ENCODE assay signal across 20 cellular contexts in genomic region chr13:113941571-113942191, GRCh38. TPM values are rescaled to one million over a fixed set of nuclear protein-coding genes. Genes with fewer than 3 reads are reported as not detected.
DNase-seq lines count a peak whose midpoint lies in the region; ATAC-seq, FAIRE-seq and TF ChIP-seq lines count a peak whose summit lies in the region.
"Had no signal": no experiment of that assay in that cellular context is flagged by ENCODE, and none has a peak within 500 bp of the region (broad histone marks: within the 10 kb centered on the region; RNA-seq: fewer than 3 reads in every experiment).

No MANE protein-coding gene starts in this region.

- peaks cover 6% of the 10 kb centered on the region for H3K4me1 Mint-ChIP-seq in stimulated activated naive CD8-positive, alpha-beta T cell treated with anti-CD3 and anti-CD28 coated beads, Interleukin-15, amount 100 ng/mL, for 72 hours

- in situ Hi-C loops in transverse colon (cut with MboI; ENCODE audit: low pct_ligation_motif_present in 1 of 4, low pct_unique_long_range_greater_than_20kb in 1 of 4, low sequenced_read_pairs in 3 of 4): loop anchor here in 1 of 4 donors (10.0 kb wide), 1 partner anchor 117 kb away; no protein-coding TSS in a partner anchor

- WGBS in transverse colon (ENCODE audit: low coverage in 1 of 2), 2 donors: 80 to 90% methylated on average over 2 to 16 of the region's 16 CpGs

- H3K27me3 Mint-ChIP-seq in stimulated activated naive CD8-positive, alpha-beta T cell treated with anti-CD3 and anti-CD28 coated beads, Interleukin-15, amount 100 ng/mL, for 72 hours: no peaks in the 10 kb centered on the region

- H3K4me1 ChIP-seq in PC-9 (replicated peaks; ENCODE audit: insufficient read depth) (peaks cover 10% of the 10 kb centered on the region), thoracic aorta (ENCODE audit: control insufficient read depth in 1 of 2, low read depth in 2 of 2) (peaks cover 0 to 4% of the 10 kb centered on the region in 2 donors), transverse colon (peaks cover 0 to 27% (median 14%) of the 10 kb centered on the region in 4 donors)

- no TSS peak for BruUV-seq in PC-9 (replicated peaks; lab: Mats Ljungman, UMichigan)

- H4K20me1 ChIP-seq in PC-9 (ENCODE audit: insufficient read depth): no peaks in the 10 kb centered on the region

- TF ChIP-seq EP300 in transverse colon (IDR thresholded peaks at IDR 0.05; ENCODE audit: low read depth): no peak

- POLR2A ChIA-PET in PC-9 (lab: Charles Lee; ENCODE audit: unreplicated experiment): interaction anchor here (0.6 kb wide), 1 partner anchor 104 kb away, joined by 3 read pairs; no protein-coding TSS in a partner anchor

- H3K27me3 ChIP-seq in PC-9 (ENCODE audit: insufficient read depth, low read depth) (peaks cover 24% of the 10 kb centered on the region), bronchial epithelial cell (ENCODE audit: control insufficient read depth, insufficient read depth, low read length) (peaks cover 3% of the 10 kb centered on the region), thoracic aorta (replicated peaks; ENCODE audit: insufficient read depth) (no peaks in the 10 kb centered on the region), transverse colon (peaks cover 33% of the 10 kb centered on the region)
- H3K27me3 ChIP-seq: body of pancreas had no signal

- TF ChIP-seq CTCF in PC-9 (conservative IDR thresholded peaks at IDR 0.05) (no peak), bronchial epithelial cell (IDR thresholded peaks at IDR 0.05; ENCODE audit: insufficient read depth, low read length, severe bottlenecking) (no peak), thoracic aorta (IDR thresholded peaks at IDR 0.05) (no peak), transverse colon (IDR thresholded peaks at IDR 0.05) (no peak)

- CTCF ChIA-PET in PC-9 (lab: Charles Lee): no interaction called here

- FAIRE-seq in bronchial epithelial cell (lab: Jason Lieb, UNC) (no peak), GM12891 (lab: Jason Lieb, UNC) (no peak)
- FAIRE-seq: GM12878, GM19239 had no signal

- no peak overlapping the region for H3K4me3 Mint-ChIP-seq in stimulated activated naive CD8-positive, alpha-beta T cell treated with anti-CD3 and anti-CD28 coated beads, Interleukin-15, amount 100 ng/mL, for 72 hours
- H3K4me3 Mint-ChIP-seq: naive B cell; stimulated activated effector memory CD8-positive, alpha-beta T cell treated with anti-CD3 and anti-CD28 coated beads, Interleukin-12 subunit alpha, Interleukin-12 subunit beta, amount 100 ng/mL, for 72 hours had no signal

- H3K27ac Mint-ChIP-seq in stimulated activated naive CD8-positive, alpha-beta T cell treated with anti-CD3 and anti-CD28 coated beads, Interleukin-15, amount 100 ng/mL, for 72 hours: peak overlapping the region; percentile 52 to 93
- H3K27ac Mint-ChIP-seq: stimulated activated effector memory CD8-positive, alpha-beta T cell treated with anti-CD3 and anti-CD28 coated beads, Interleukin-12 subunit alpha, Interleukin-12 subunit beta, amount 100 ng/mL, for 72 hours had no signal

- no peak for DNase-seq in stimulated activated naive CD8-positive, alpha-beta T cell treated with anti-CD3 and anti-CD28 coated beads, Interleukin-15, amount 100 ng/mL, for 72 hours
- no peak for DNase-seq in stimulated activated naive CD8-positive, alpha-beta T cell treated with anti-CD3 and anti-CD28 coated beads, Interleukin-15, Interleukin-2, amounts not matched to agents 100 U/mL and 50 U/mL, for 24 hours
- peak; percentile 63 to 75 for DNase-seq in PC-9
- peak; percentile 12 for DNase-seq in bronchial epithelial cell (ENCODE audit: low read depth)
- peak; percentile 0 for DNase-seq in thoracic aorta (ENCODE audit: low spot score)
- no peak for DNase-seq in transverse colon
- DNase-seq in GM12891 (ENCODE audit: insufficient read length, low spot score): no peak
- no peak for DNase-seq in stimulated activated CD8-positive, alpha-beta memory T cell treated with anti-CD3 and anti-CD28 coated beads, Interleukin-4, amount 100 ng/mL, for 48 hours
- DNase-seq: activated CD4-positive, alpha-beta T cell treated with anti-CD3 and anti-CD28 coated beads for 1 hour; activated T-cell treated with anti-CD3 and anti-CD28 coated beads, Interleukin-2, amount 50 U/mL, for 48 hours; head of caudate nucleus; kidney glomerular epithelial cell; MM.1S; naive B cell; NK-92 treated with Interleukin-12 subunit alpha and Interleukin-12 subunit beta, amount 100 ng/mL, for 24 hours had no signal

- H3K9me3 ChIP-seq in PC-9 (ENCODE audit: insufficient read depth, low read depth) (no peaks in the 10 kb centered on the region), thoracic aorta (no peaks in the 10 kb centered on the region), transverse colon (no peaks in the 10 kb centered on the region)
- H3K9me3 ChIP-seq: body of pancreas had no signal

- TF ChIP-seq POLR2A in transverse colon (IDR thresholded peaks at IDR 0.05) (no peak), GM12891 (IDR thresholded peaks at IDR 0.05; ENCODE audit: low read depth, low read length) (no peak)

- H3K9me2 ChIP-seq in PC-9 (ENCODE audit: insufficient read depth): no peaks in the 10 kb centered on the region

- H3K4me3 ChIP-seq in PC-9 (no peak overlapping the region), bronchial epithelial cell (ENCODE audit: low read depth, low read length) (no peak overlapping the region), thoracic aorta (no peak overlapping the region), transverse colon (no peak overlapping the region)
- H3K4me3 ChIP-seq: body of pancreas, GM12878 had no signal

- intact Hi-C loops in PC-9 (cut with micrococcal nuclease; ENCODE audit: unreplicated experiment): loop anchor here (5.0 kb wide), 1 partner anchor 109 kb away; no protein-coding TSS in a partner anchor
- intact Hi-C loops in transverse colon (cut with DNase I; ENCODE audit: low total_unique reads): no loop called here

- peak overlapping the region; percentile 29; the same call in 1 of the 2 replicates for H3K4me2 ChIP-seq in PC-9

- no peak for ATAC-seq in stimulated activated naive CD8-positive, alpha-beta T cell treated with anti-CD3 and anti-CD28 coated beads, Interleukin-15, amount 100 ng/mL, for 72 hours
- ATAC-seq in stimulated activated naive CD8-positive, alpha-beta T cell treated with anti-CD3 and anti-CD28 coated beads, Interleukin-15, Interleukin-2, amounts not matched to agents 100 U/mL and 50 U/mL, for 24 hours: no peak
- no peak for ATAC-seq in thoracic aorta (ENCODE audit: insufficient number of reproducible peaks, low FRiP score, low read depth)
- ATAC-seq: body of pancreas; GM12878; stimulated activated effector memory CD8-positive, alpha-beta T cell treated with anti-CD3 and anti-CD28 coated beads, Interleukin-12 subunit alpha, Interleukin-12 subunit beta, amount 100 ng/mL, for 72 hours had no signal

- H3K9me3 Mint-ChIP-seq in stimulated activated naive CD8-positive, alpha-beta T cell treated with anti-CD3 and anti-CD28 coated beads, Interleukin-15, amount 100 ng/mL, for 72 hours: no peaks in the 10 kb centered on the region
- H3K9me3 Mint-ChIP-seq: naive B cell; stimulated activated effector memory CD8-positive, alpha-beta T cell treated with anti-CD3 and anti-CD28 coated beads, Interleukin-12 subunit alpha, Interleukin-12 subunit beta, amount 100 ng/mL, for 72 hours had no signal

- no peaks in the 10 kb centered on the region for H3K36me3 ChIP-seq in PC-9 (ENCODE audit: low read depth)
- H3K36me3 ChIP-seq in bronchial epithelial cell (ENCODE audit: control insufficient read depth, insufficient read depth, low read length): no peaks in the 10 kb centered on the region
- H3K36me3 ChIP-seq in thoracic aorta: no peaks in the 10 kb centered on the region
- no peaks in the 10 kb centered on the region for H3K36me3 ChIP-seq in transverse colon

- no peaks in the 10 kb centered on the region for H3K79me2 ChIP-seq in PC-9 (ENCODE audit: low read depth)

- H2AFZ ChIP-seq in PC-9: no peak overlapping the region

- H3K27ac ChIP-seq in PC-9 (no peak overlapping the region), thoracic aorta (no peak overlapping the region), transverse colon (no peak overlapping the region)
- H3K27ac ChIP-seq: body of pancreas, HL-60 had no signal

- peaks cover 8% of the 10 kb centered on the region; the same call in 1 of the 2 replicates for H3F3A ChIP-seq in PC-9 (ENCODE audit: insufficient read depth, low read depth)

TF ChIP-seq in GM12891, 5 proteins besides CTCF, POLR2A, EP300 and RAD21:
- TF ChIP-seq SPI1 (IDR thresholded peaks at IDR 0.05; ENCODE audit: low read depth, low read length): no peak
- TF ChIP-seq POU2F2 (IDR thresholded peaks at IDR 0.05; ENCODE audit: low read depth, low read length): no peak
- no peak for TF ChIP-seq PAX5 (IDR thresholded peaks at IDR 0.05; ENCODE audit: insufficient read depth, low read length, severe bottlenecking)
- TF ChIP-seq POLR2AphosphoS5 (IDR thresholded peaks at IDR 0.05; ENCODE audit: low read depth, low read length): no peak
- TF ChIP-seq TAF1 (IDR thresholded peaks at IDR 0.05; ENCODE audit: low read depth, low read length): no peak

RNA-seq across cellular contexts. Expression of gene C13orf46, which starts 32.2 kb away (rescaled TPM):
- total RNA-seq in PC-9 (2021) (1.5 and 1.7 TPM in 2 replicates), bronchial epithelial cell (not detected in 2 replicates), thoracic aorta (1 to 10 TPM; 1.1 TPM), transverse colon (10 to 100 TPM in 1 of 4 donors, 1 to 10 TPM in 1, under 1 TPM in 1, not detected in 1; 0.41 to 77.4 (median 1.1) TPM)
- polyA plus RNA-seq in GM12891 (2012; ENCODE audit: low read depth, missing spikeins): 0.15 TPM

Comparison
In these comparisons a context has a peak if more than half of its experiments do, and no peak if none do; other contexts are left out.
1. DNase-seq: peak in PC-9 (2 of 2), bronchial epithelial cell (single experiment) and thoracic aorta (single experiment); none in stimulated activated naive CD8-positive, alpha-beta T cell treated with anti-CD3 and anti-CD28 coated beads, Interleukin-15, amount 100 ng/mL, for 72 hours (0 of 2), stimulated activated naive CD8-positive, alpha-beta T cell treated with anti-CD3 and anti-CD28 coated beads, Interleukin-15, Interleukin-2, amounts not matched to agents 100 U/mL and 50 U/mL, for 24 hours (single experiment), transverse colon (single experiment), GM12891 (single experiment) and stimulated activated CD8-positive, alpha-beta memory T cell treated with anti-CD3 and anti-CD28 coated beads, Interleukin-4, amount 100 ng/mL, for 48 hours (single experiment).